ENCODE assay signal across 21 cellular contexts in genomic region chr18:56019908-56020307, GRCh38.
"Had no signal": no experiment of that assay in that cellular context is flagged by ENCODE, and none has a peak within 500 bp of the region (broad histone marks: within the 10 kb centered on the region; RNA-seq: fewer than 3 reads in every experiment).

No MANE protein-coding gene starts in this region.

- H3K27ac ChIP-seq: foreskin keratinocyte, tibial nerve had no signal

- H3K4me1 ChIP-seq: foreskin keratinocyte, tibial nerve had no signal

- H3K27me3 ChIP-seq: foreskin keratinocyte, tibial nerve had no signal

- H3K9me3 Mint-ChIP-seq: activated CD4-positive, alpha-beta T cell treated with anti-CD3 and anti-CD28 coated beads, Interleukin-2, amount 10 ng/mL, durations not matched to agents 24 days and 14 days; activated naive CD8-positive, alpha-beta T cell treated with anti-CD3 and anti-CD28 coated beads for 36 hours had no signal

- H3K36me3 ChIP-seq: tibial nerve had no signal

- H3K4me3 ChIP-seq: lung, tibial nerve had no signal

- H3K4me1 Mint-ChIP-seq: activated CD4-positive, alpha-beta T cell treated with anti-CD3 and anti-CD28 coated beads, Interleukin-2, amount 10 ng/mL, durations not matched to agents 24 days and 14 days; activated naive CD8-positive, alpha-beta T cell treated with anti-CD3 and anti-CD28 coated beads for 36 hours; activated T-helper 17 cell treated with anti-CD3 and anti-CD28 coated beads, Interleukin-2, amount 50 U/mL, for 72 hours; mesothelial cell of epicardium; nephron had no signal

- H3K4me3 Mint-ChIP-seq: activated CD4-positive, alpha-beta T cell treated with anti-CD3 and anti-CD28 coated beads, Interleukin-2, amount 10 ng/mL, durations not matched to agents 24 days and 14 days; activated CD8-positive, alpha-beta T cell treated with anti-CD3 and anti-CD28 coated beads for 36 hours; activated naive CD8-positive, alpha-beta T cell treated with anti-CD3 and anti-CD28 coated beads for 36 hours; activated T-helper 17 cell treated with anti-CD3 and anti-CD28 coated beads, Interleukin-2, amount 50 U/mL, for 72 hours; mesothelial cell of epicardium; nephron; stimulated activated naive CD8-positive, alpha-beta T cell treated with anti-CD3 and anti-CD28 coated beads, Interleukin-15, Interleukin-2, amounts not matched to agents 100 ng/mL and 50 ng/mL, for 24 hours had no signal

- H3K36me3 Mint-ChIP-seq: activated naive CD8-positive, alpha-beta T cell treated with anti-CD3 and anti-CD28 coated beads for 36 hours had no signal

- H3K27me3 Mint-ChIP-seq: activated CD4-positive, alpha-beta T cell treated with anti-CD3 and anti-CD28 coated beads, Interleukin-2, amount 10 ng/mL, durations not matched to agents 24 days and 14 days; activated CD8-positive, alpha-beta T cell treated with anti-CD3 and anti-CD28 coated beads for 36 hours; activated naive CD8-positive, alpha-beta T cell treated with anti-CD3 and anti-CD28 coated beads for 36 hours; activated T-helper 17 cell treated with anti-CD3 and anti-CD28 coated beads, Interleukin-2, amount 50 U/mL, for 72 hours; stimulated activated naive CD8-positive, alpha-beta T cell treated with anti-CD3 and anti-CD28 coated beads, Interleukin-15, Interleukin-2, amounts not matched to agents 100 ng/mL and 50 ng/mL, for 24 hours had no signal

- H3K27ac Mint-ChIP-seq: activated CD4-positive, alpha-beta T cell treated with anti-CD3 and anti-CD28 coated beads, Interleukin-2, amount 10 ng/mL, durations not matched to agents 24 days and 14 days; activated CD8-positive, alpha-beta T cell treated with anti-CD3 and anti-CD28 coated beads for 36 hours; activated naive CD8-positive, alpha-beta T cell treated with anti-CD3 and anti-CD28 coated beads for 36 hours; activated T-helper 17 cell treated with anti-CD3 and anti-CD28 coated beads, Interleukin-2, amount 50 U/mL, for 72 hours; mesothelial cell of epicardium; nephron; stimulated activated naive CD8-positive, alpha-beta T cell treated with anti-CD3 and anti-CD28 coated beads, Interleukin-15, Interleukin-2, amounts not matched to agents 100 ng/mL and 50 ng/mL, for 24 hours had no signal

- ATAC-seq: activated CD8-positive, alpha-beta T cell treated with anti-CD3 and anti-CD28 coated beads for 36 hours; activated T-helper 17 cell treated with anti-CD3 and anti-CD28 coated beads, Interleukin-2, amount 50 U/mL, for 72 hours; foreskin keratinocyte had no signal

- DNase-seq: activated CD4-positive, alpha-beta T cell treated with anti-CD3 and anti-CD28 coated beads, Interleukin-2, amount 10 ng/mL, durations not matched to agents 24 days and 14 days; activated CD8-positive, alpha-beta T cell treated with anti-CD3 and anti-CD28 coated beads for 36 hours; activated naive CD4-positive, alpha-beta T cell; activated naive CD8-positive, alpha-beta T cell treated with anti-CD3 and anti-CD28 coated beads for 36 hours; activated T-cell treated with anti-CD3 and anti-CD28 coated beads, Interleukin-2, amount 50 U/mL, for 1 hour; amniotic stem cell; effector memory CD4-positive, alpha-beta T cell; foreskin keratinocyte; glutamatergic neuron; hippocampal formation; nucleus accumbens; posterior cingulate gyrus; stimulated activated CD4-positive, alpha-beta T cell treated with anti-CD3 and anti-CD28 coated beads, Interleukin-12 subunit alpha, Interleukin-12 subunit beta, amount 100 ng/mL, for 4 hours; stimulated activated CD4-positive, alpha-beta T cell treated with anti-CD3 and anti-CD28 coated beads, Interleukin-1b, Interleukin-23, amount 100 ng/mL, for 48 hours; stimulated activated CD8-positive, alpha-beta memory T cell treated with anti-CD3 and anti-CD28 coated beads, Interleukin-4, amount 100 ng/mL, for 48 hours had no signal

- H3K9me3 ChIP-seq: tibial nerve had no signal
